In genomic region chr10:33523236-33523792, GRCh38 we compare ENCODE assay signal across 1 cellular context.
TF ChIP-seq lines count a peak whose summit lies in the region.

No MANE protein-coding gene starts in this region.

TF ChIP-seq in H1, 55 proteins besides CTCF, POLR2A, EP300 and RAD21 (continued from another document):
- no peak for TF ChIP-seq HDAC2 (IDR thresholded peaks at IDR 0.05; ENCODE audit: borderline replicate concordance in 1 of 2, low read depth in 2 of 2, low read length in 2 of 2)
- TF ChIP-seq GABPA (IDR thresholded peaks at IDR 0.05; ENCODE audit: borderline replicate concordance, insufficient read depth, low read length), result no peak
- TF ChIP-seq MAFK (IDR thresholded peaks at IDR 0.05; ENCODE audit: low read depth, low read length), result no peak
- no peak for TF ChIP-seq RXRA (IDR thresholded peaks at IDR 0.05; ENCODE audit: insufficient read depth, low read depth, low read length)
- TF ChIP-seq SP2 (IDR thresholded peaks at IDR 0.05; ENCODE audit: low read length), result no peak
- no peak for TF ChIP-seq ATF2 (IDR thresholded peaks at IDR 0.05; ENCODE audit: low read length)
- TF ChIP-seq ATF3 (IDR thresholded peaks at IDR 0.05; ENCODE audit: insufficient read depth, low read depth, low read length), result no peak
- no peak for TF ChIP-seq NRF1 (IDR thresholded peaks at IDR 0.05; ENCODE audit: low read depth, low read length)
- no peak for TF ChIP-seq BRCA1 (IDR thresholded peaks at IDR 0.05; ENCODE audit: low read depth, low read length)
- no peak for TF ChIP-seq SAP30 (IDR thresholded peaks at IDR 0.05; ENCODE audit: insufficient read depth, insufficient replicate concordance, low read length)
